Comparison of ENCODE assay signal across 17 cellular contexts in the genomic region with DNA sequence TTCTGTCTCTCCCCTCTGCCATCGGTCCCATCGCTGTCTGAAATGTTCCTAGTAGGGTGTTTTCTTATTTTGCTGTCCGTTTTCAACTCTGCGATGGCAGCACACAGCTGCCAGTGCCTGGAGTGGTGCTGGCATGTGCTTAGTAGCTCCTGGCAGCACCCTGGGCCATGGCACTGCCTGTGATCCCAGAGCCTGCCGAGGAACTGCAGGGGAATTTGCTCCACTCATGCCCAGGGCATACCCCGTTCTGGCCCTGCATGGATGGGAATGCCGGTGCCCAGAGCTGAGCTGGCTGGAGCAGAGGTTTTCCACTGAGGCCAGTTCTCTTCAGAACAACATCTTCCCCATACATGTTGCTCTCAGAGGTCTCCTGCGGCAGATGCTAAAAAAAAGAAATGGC. TPM values are rescaled to one million over a fixed set of nuclear protein-coding genes. Genes with fewer than 3 reads are reported as not detected.
DNase-seq lines count a peak whose midpoint lies in the region; ATAC-seq, FAIRE-seq and TF ChIP-seq lines count a peak whose summit lies in the region.
"Had no signal": no experiment of that assay in that cellular context is flagged by ENCODE, and none has a peak within 500 bp of the region (broad histone marks: within the 10 kb centered on the region; RNA-seq: fewer than 3 reads in every experiment).

No MANE protein-coding gene starts in this region.

- no peaks in the 10 kb centered on the region for H3K9me3 Mint-ChIP-seq in CD8-positive, alpha-beta T cell

- peak overlapping the region; percentile 47 for H3K18ac ChIP-seq in trophoblast cell (ENCODE audit: low read length)

- H2BK120ac ChIP-seq in trophoblast cell (ENCODE audit: insufficient read depth, low read length, poor library complexity), result peak overlapping the region; percentile 55

- peak overlapping the region in 2 of 12 donors; percentile 17 for H3K27ac ChIP-seq in heart left ventricle
- no peak overlapping the region for H3K27ac ChIP-seq in right atrium auricular region
- H3K27ac ChIP-seq in kidney (ENCODE audit: low read depth in 2 of 2, low read length in 2 of 2), result no peak overlapping the region
- no peak overlapping the region for H3K27ac ChIP-seq in trophoblast cell (ENCODE audit: low read depth, low read length)
- no peak overlapping the region for H3K27ac ChIP-seq in CD8-positive, alpha-beta T cell (ENCODE audit: low read depth, low read length)

- H3K36me3 ChIP-seq in heart left ventricle (peaks cover 0 to 22% (median 8%) of the 10 kb centered on the region in 9 donors), right atrium auricular region (no peaks in the 10 kb centered on the region), kidney (ENCODE audit: control insufficient read depth in 1 of 2, insufficient read depth in 2 of 2, low read length in 2 of 2) (peaks cover 12 to 33% of the 10 kb centered on the region in 2 donors), trophoblast cell (ENCODE audit: control insufficient read depth in 1 of 2, insufficient read depth in 2 of 2, low read length in 2 of 2) (peaks cover 52 to 54% of the 10 kb centered on the region in 2 experiments)
- H3K36me3 ChIP-seq in CD8-positive, alpha-beta T cell (ENCODE audit: insufficient read depth, low read length), result no peaks in the 10 kb centered on the region

- H3K27ac Mint-ChIP-seq in T-helper 17 cell, result no peak overlapping the region
- no peak overlapping the region for H3K27ac Mint-ChIP-seq in CD8-positive, alpha-beta T cell
- H3K27ac Mint-ChIP-seq: B cell had no signal

- H2AFZ ChIP-seq in trophoblast cell (ENCODE audit: insufficient read depth, low read length, poor library complexity), result no peak overlapping the region

- H2BK12ac ChIP-seq in trophoblast cell (ENCODE audit: low read length), result peak overlapping the region; percentile 63

- peaks cover 2% of the 10 kb centered on the region for H3K79me2 ChIP-seq in trophoblast cell (ENCODE audit: control insufficient read depth, insufficient read depth, low read length, poor library complexity)

- no peak overlapping the region for H4K12ac ChIP-seq in trophoblast cell (ENCODE audit: low read depth, low read length)

- POLR2A ChIA-PET in CD8-positive, alpha-beta T cell (lab: Charles Lee), result no interaction called here

- no peak overlapping the region for H3K4me2 ChIP-seq in trophoblast cell (ENCODE audit: low read length)

- no peaks in the 10 kb centered on the region for H3K9me3 ChIP-seq in heart left ventricle
- H3K9me3 ChIP-seq in right atrium auricular region, result no peaks in the 10 kb centered on the region
- H3K9me3 ChIP-seq in kidney (ENCODE audit: control insufficient read depth in 1 of 2, low read length in 2 of 2), result no peaks in the 10 kb centered on the region
- no peaks in the 10 kb centered on the region for H3K9me3 ChIP-seq in trophoblast cell (ENCODE audit: insufficient read depth, low read depth, low read length)
- H3K9me3 ChIP-seq in T-helper 17 cell (ENCODE audit: control insufficient read depth, low read length, poor library complexity, severe bottlenecking), result no peaks in the 10 kb centered on the region
- H3K9me3 ChIP-seq in CD8-positive, alpha-beta T cell (ENCODE audit: low read length), result no peaks in the 10 kb centered on the region

- TF ChIP-seq CTCF in heart left ventricle (IDR thresholded peaks at IDR 0.05) (no peak), right atrium auricular region (IDR thresholded peaks at IDR 0.05) (no peak), kidney (IDR thresholded peaks at IDR 0.05; ENCODE audit: borderline replicate concordance, extremely low read depth, insufficient read depth) (no peak)
- no peak for TF ChIP-seq CTCF in CD8-positive, alpha-beta T cell (IDR thresholded peaks at IDR 0.05)

- ATAC-seq in heart left ventricle (peak; percentile 70 to 85 (median 76)), T-helper 17 cell (no peak)
- ATAC-seq in CD8-positive, alpha-beta T cell, result no peak
- ATAC-seq: GM12878 had no signal

- CTCF ChIA-PET in CD8-positive, alpha-beta T cell (lab: Charles Lee), result interaction anchor here (1.0 kb wide), 1 partner anchor 9 kb away, joined by 3 read pairs; no protein-coding TSS in a partner anchor

- H3K27me3 ChIP-seq in heart left ventricle (no peaks in the 10 kb centered on the region), right atrium auricular region (no peaks in the 10 kb centered on the region), trophoblast cell (ENCODE audit: insufficient read depth, low read length) (no peaks in the 10 kb centered on the region)
- H3K27me3 ChIP-seq in CD8-positive, alpha-beta T cell (ENCODE audit: insufficient read depth, low read length), result no peaks in the 10 kb centered on the region

- H3K23ac ChIP-seq in trophoblast cell (ENCODE audit: low read length), result no peak overlapping the region

- intact Hi-C loops in heart left ventricle (cut with DNase I), result loop anchor here in 2 of 10 donors (5.0 kb wide), 1 partner anchor 75 kb away; no protein-coding TSS in a partner anchor
- intact Hi-C loops in kidney (cut with DNase I), result no loop called here
- intact Hi-C loops in CD8-positive, alpha-beta T cell (cut with DNase I, micrococcal nuclease), result no loop called here

- H3K9ac ChIP-seq in kidney (ENCODE audit: low read length in 2 of 2), result no peak overlapping the region
- no peak overlapping the region for H3K9ac ChIP-seq in trophoblast cell (ENCODE audit: low read length)

- no peak overlapping the region for H3K4me3 Mint-ChIP-seq in T-helper 17 cell
- H3K4me3 Mint-ChIP-seq in CD8-positive, alpha-beta T cell, result no peak overlapping the region
- H3K4me3 Mint-ChIP-seq: B cell had no signal

- peaks cover 21% of the 10 kb centered on the region for H3K79me1 ChIP-seq in trophoblast cell (ENCODE audit: low read length)

- H3K4me3 ChIP-seq in heart left ventricle (no peak overlapping the region), right atrium auricular region (no peak overlapping the region), kidney (ENCODE audit: low read length in 2 of 2) (no peak overlapping the region), trophoblast cell (ENCODE audit: low read depth, low read length) (no peak overlapping the region)
- no peak overlapping the region for H3K4me3 ChIP-seq in CD8-positive, alpha-beta T cell (ENCODE audit: low read depth, low read length)
- H3K4me3 ChIP-seq: GM12878 had no signal

- peak overlapping the region; percentile 17 for H2BK5ac ChIP-seq in trophoblast cell (ENCODE audit: low read depth, low read length, poor library complexity)

- peak overlapping the region; percentile 26 for H3K14ac ChIP-seq in trophoblast cell (ENCODE audit: low read length)

- H3K4me1 Mint-ChIP-seq in T-helper 17 cell, result no peaks in the 10 kb centered on the region
- no peaks in the 10 kb centered on the region for H3K4me1 Mint-ChIP-seq in CD8-positive, alpha-beta T cell (ENCODE audit: low read depth)
- H3K4me1 Mint-ChIP-seq: B cell had no signal

- H2AK5ac ChIP-seq in trophoblast cell (ENCODE audit: low read length), result peak overlapping the region; percentile 73

- WGBS in heart left ventricle, 4 donors, result 77 to 86% (median 79%) methylated on average over 8 of the region's 8 CpGs
- no CpG with 5 or more reads among the region's 8 CpGs for WGBS in trophoblast cell (ENCODE audit: extremely low coverage, insufficient coverage, insufficient read length)

- H3K27me3 Mint-ChIP-seq in T-helper 17 cell, result peaks cover 4% of the 10 kb centered on the region
- H3K27me3 Mint-ChIP-seq in CD8-positive, alpha-beta T cell (ENCODE audit: low read depth), result peaks cover 2% of the 10 kb centered on the region
- H3K27me3 Mint-ChIP-seq: B cell had no signal

- TF ChIP-seq POLR2A in heart left ventricle (IDR thresholded peaks at IDR 0.05) (no peak), GM12892 (IDR thresholded peaks at IDR 0.05; ENCODE audit: low read depth, low read length) (no peak)

- H3K4me1 ChIP-seq in heart left ventricle, result peaks cover 0 to 10% (median 0%) of the 10 kb centered on the region in 12 donors
- peaks cover 0 to 6% of the 10 kb centered on the region in 2 donors for H3K4me1 ChIP-seq in right atrium auricular region
- H3K4me1 ChIP-seq in kidney (ENCODE audit: control insufficient read depth in 1 of 2, insufficient read depth in 1 of 2, low read depth in 1 of 2, low read length in 2 of 2), result peaks cover 0 to 2% of the 10 kb centered on the region in 2 donors
- peaks cover 24 to 43% of the 10 kb centered on the region in 2 experiments for H3K4me1 ChIP-seq in trophoblast cell (ENCODE audit: control insufficient read depth in 1 of 2, insufficient read depth in 2 of 2, low read length in 2 of 2)
- H3K4me1 ChIP-seq in CD8-positive, alpha-beta T cell (ENCODE audit: insufficient read depth, low read length), result no peaks in the 10 kb centered on the region

- DNase-seq in heart left ventricle (peak in 3 of 5 donors; percentile 33 to 67 (median 58)), right atrium auricular region (ENCODE audit: low spot score) (no peak), kidney (peak; percentile 48), trophoblast cell (no peak), NCI-H526 treated with DMSO at 0.1 percent for 48 hours (lab: John Stamatoyannopoulos, UW) (no peak), GM12892 (ENCODE audit: insufficient read length) (no peak), T-helper 17 cell (no peak)
- no peak for DNase-seq in CD8-positive, alpha-beta T cell
- DNase-seq: Calu3, KG1, NCI-H1105 treated with DMSO at 0.1 percent for 48 hours, NCI-H1694 treated with DMSO at 0.1 percent for 48 hours, NCI-H2227 treated with DMSO at 0.1 percent for 48 hours, NCI-H510A treated with DMSO at 0.1 percent for 48 hours, NCI-H82 had no signal

- no peak overlapping the region for H3K4ac ChIP-seq in trophoblast cell (ENCODE audit: low read depth, low read length)

- FAIRE-seq in kidney (lab: Jason Lieb, UNC), result no peak
- no peak for FAIRE-seq in GM12892 (lab: Jason Lieb, UNC)
- FAIRE-seq: GM12878 had no signal

- H4K8ac ChIP-seq in trophoblast cell (ENCODE audit: low read depth, low read length), result peak overlapping the region; percentile 64

- H3K36me3 Mint-ChIP-seq in T-helper 17 cell (ENCODE audit: low read depth), result peaks cover 2% of the 10 kb centered on the region
- H3K36me3 Mint-ChIP-seq in CD8-positive, alpha-beta T cell, result no peaks in the 10 kb centered on the region

- H4K91ac ChIP-seq in trophoblast cell (ENCODE audit: low read depth, low read length), result peak overlapping the region; percentile 68

RNA-seq across cellular contexts. Expression of gene GPT2, which starts 43.1 kb away (rescaled TPM):
- total RNA-seq in heart left ventricle, result 10 to 100 TPM; 10.9 to 30.6 (median 15.3) TPM
- polyA plus RNA-seq in heart left ventricle, result 1 to 10 TPM; 8.5 to 9.0 TPM
- 10 to 100 TPM in 1 of 2 donors, 1 to 10 TPM in 1; 3.7 to 12.1 TPM for total RNA-seq in right atrium auricular region
- 6.5 TPM for total RNA-seq in kidney
- 37.1 TPM for polyA plus RNA-seq in kidney (ENCODE audit: insufficient read depth, low read depth, low replicate concordance)
- polyA plus RNA-seq in trophoblast cell (2013), result 73.2 and 77.7 TPM in 2 replicates
- polyA plus RNA-seq in GM12892 (2012; ENCODE audit: missing spikeins), result 2.9 TPM
- total RNA-seq in T-helper 17 cell, result under 1 TPM; 0.23 to 0.60 TPM
- under 1 TPM in 1 of 2 experiments, not detected in 1; 0.08 TPM for total RNA-seq in CD8-positive, alpha-beta T cell

RNA-seq across cellular contexts. Expression of gene DNAJA2, which starts 46.2 kb away (rescaled TPM):
- 10 to 100 TPM; 58.5 to 92.6 (median 81.4) TPM for total RNA-seq in heart left ventricle
- 10 to 100 TPM; 46.5 to 67.7 TPM for polyA plus RNA-seq in heart left ventricle
- 10 to 100 TPM; 50.6 to 74.0 TPM for total RNA-seq in right atrium auricular region
- 54.4 TPM for total RNA-seq in kidney
- polyA plus RNA-seq in kidney (ENCODE audit: insufficient read depth, low read depth, low replicate concordance), result 47.3 TPM
- 76.0 and 76.3 TPM in 2 replicates for polyA plus RNA-seq in trophoblast cell (2013)
- polyA plus RNA-seq in GM12892 (2012; ENCODE audit: missing spikeins), result 46.4 TPM
- total RNA-seq in T-helper 17 cell, result 10 to 100 TPM; 73.8 to 74.9 TPM
- total RNA-seq in CD8-positive, alpha-beta T cell, result 10 to 100 TPM; 82.8 to 83.1 TPM

Comparison
In these comparisons a context has a peak if more than half of its experiments do, and no peak if none do; other contexts are left out.
1. DNase-seq: peak in heart left ventricle (3 of 5) and kidney (single experiment); none in right atrium auricular region (single experiment), trophoblast cell (0 of 2), NCI-H526 treated with DMSO at 0.1 percent for 48 hours (single experiment), GM12892 (single experiment), T-helper 17 cell (0 of 3) and CD8-positive, alpha-beta T cell (0 of 7).
2. ATAC-seq: peak in heart left ventricle (4 of 4); none in T-helper 17 cell (single experiment) and CD8-positive, alpha-beta T cell (single experiment).